8 cellular contexts compared by ENCODE assay signal in the genomic region with DNA sequence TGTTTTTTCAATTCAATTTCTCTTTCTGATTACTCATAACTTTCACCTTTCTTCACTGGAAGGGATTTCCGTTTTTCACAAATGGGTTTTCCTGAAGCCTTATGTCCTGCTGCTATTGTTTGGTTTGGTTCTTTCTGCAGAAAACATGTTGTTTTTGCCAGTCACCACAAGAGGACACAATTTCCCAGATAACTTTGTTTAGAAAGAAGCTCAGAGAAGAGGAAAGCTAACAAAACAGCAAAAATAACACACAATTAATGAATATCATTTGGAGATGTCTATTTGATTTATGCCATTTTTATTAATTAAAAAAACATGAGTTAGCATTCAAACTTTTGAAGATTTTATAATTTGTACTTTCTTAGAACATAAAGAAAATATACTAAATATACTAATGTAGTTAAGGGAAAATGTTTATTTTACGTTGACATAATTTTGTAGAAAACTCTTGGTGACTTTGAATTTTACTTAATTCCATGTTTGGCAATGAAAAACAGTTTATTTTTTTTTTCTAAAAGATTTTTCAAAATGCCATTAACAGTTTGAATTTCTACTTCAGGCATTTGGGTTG. TPM values are rescaled to one million over a fixed set of nuclear protein-coding genes. Genes with fewer than 3 reads are reported as not detected.
DNase-seq lines count a peak whose midpoint lies in the region; ATAC-seq and TF ChIP-seq lines count a peak whose summit lies in the region.

No MANE protein-coding gene starts in this region.

- H3K27ac ChIP-seq in cardiac muscle cell (no peak overlapping the region), OCI-LY1 (ENCODE audit: low read depth, low read length, poor library complexity, severe bottlenecking) (no peak overlapping the region), prostate gland (no peak overlapping the region)

- DNase-seq in cardiac muscle cell (ENCODE audit: low read depth in 1 of 2, low spot score in 1 of 2): peak; percentile 35 to 77
- DNase-seq in Right ventricle myocardium superior: no peak
- DNase-seq in epithelial cell of esophagus (ENCODE audit: low read depth): peak; percentile 56
- no peak for DNase-seq in type B pancreatic cell (ENCODE audit: extremely low spot score, unreplicated experiment)
- no peak for DNase-seq in T-helper 17 cell
- no peak for DNase-seq in prostate gland (ENCODE audit: low spot score)

- peaks cover 7% of the 10 kb centered on the region for H3K4me1 ChIP-seq in cardiac muscle cell (ENCODE audit: low read depth)
- H3K4me1 ChIP-seq in OCI-LY1 (ENCODE audit: insufficient read depth, low read length, severe bottlenecking): no peaks in the 10 kb centered on the region
- H3K4me1 ChIP-seq in prostate gland (replicated peaks): no peaks in the 10 kb centered on the region

- no peak for TF ChIP-seq POLR2A in prostate gland (IDR thresholded peaks at IDR 0.05)

- no peaks in the 10 kb centered on the region for H3F3A ChIP-seq in OCI-LY1 (ENCODE audit: insufficient read depth, low read length)

- H3K4me3 Mint-ChIP-seq in type B pancreatic cell (peak overlapping the region; percentile 35), T-helper 17 cell (no peak overlapping the region)

- H2AFZ ChIP-seq in OCI-LY1 (ENCODE audit: low read length): no peak overlapping the region

- 44% methylated on average over 2 of the region's 2 CpGs for WGBS in prostate gland

- H3K36me3 Mint-ChIP-seq in type B pancreatic cell (no peaks in the 10 kb centered on the region), T-helper 17 cell (ENCODE audit: low read depth) (no peaks in the 10 kb centered on the region)

- H4K20me1 ChIP-seq in OCI-LY1 (ENCODE audit: insufficient read depth, low read length): no peaks in the 10 kb centered on the region

- H3K4me2 ChIP-seq in OCI-LY1 (ENCODE audit: low read length): no peak overlapping the region

- H3K79me2 ChIP-seq in OCI-LY1 (ENCODE audit: insufficient read depth, low read length): no peaks in the 10 kb centered on the region

- intact Hi-C loops in Right ventricle myocardium superior (cut with DNase I): no loop called here
- intact Hi-C loops in prostate gland (cut with DNase I): no loop called here

- peaks cover 38% of the 10 kb centered on the region for H3K27me3 ChIP-seq in cardiac muscle cell
- H3K27me3 ChIP-seq in OCI-LY1 (ENCODE audit: insufficient read depth, low read length): no peaks in the 10 kb centered on the region
- H3K27me3 ChIP-seq in prostate gland (replicated peaks; ENCODE audit: insufficient read depth): peaks cover 8% of the 10 kb centered on the region

- no peaks in the 10 kb centered on the region for H3K9me3 Mint-ChIP-seq in type B pancreatic cell

- H3K9me3 ChIP-seq in cardiac muscle cell (ENCODE audit: low read depth) (no peaks in the 10 kb centered on the region), OCI-LY1 (ENCODE audit: low read length) (no peaks in the 10 kb centered on the region), T-helper 17 cell (ENCODE audit: control insufficient read depth, low read length, poor library complexity, severe bottlenecking) (no peaks in the 10 kb centered on the region), prostate gland (no peaks in the 10 kb centered on the region)

- H3K27me3 Mint-ChIP-seq in type B pancreatic cell: peaks cover 72% of the 10 kb centered on the region
- peaks cover 28% of the 10 kb centered on the region for H3K27me3 Mint-ChIP-seq in T-helper 17 cell

- H3K4me3 ChIP-seq in cardiac muscle cell (no peak overlapping the region), OCI-LY1 (ENCODE audit: low read depth, low read length, poor library complexity, severe bottlenecking) (no peak overlapping the region), epithelial cell of esophagus (ENCODE audit: low read length) (no peak overlapping the region), prostate gland (no peak overlapping the region)

- no peak overlapping the region for H3K27ac Mint-ChIP-seq in type B pancreatic cell
- no peak overlapping the region for H3K27ac Mint-ChIP-seq in T-helper 17 cell

- TF ChIP-seq CTCF in cardiac muscle cell (IDR thresholded peaks at IDR 0.05; ENCODE audit: low read depth, low read length) (peak; percentile 92), OCI-LY1 (IDR thresholded peaks at IDR 0.05; ENCODE audit: low read length) (peak; percentile 72), epithelial cell of esophagus (IDR thresholded peaks at IDR 0.05; ENCODE audit: insufficient read depth, low read depth, low read length, missing control alignments) (peak; percentile 89), type B pancreatic cell (conservative IDR thresholded peaks at IDR 0.05) (peak; percentile 85), prostate gland (IDR thresholded peaks at IDR 0.05) (peak in 2 of 4 experiments; percentile 9 to 15)

- H3K9me2 ChIP-seq in OCI-LY1 (ENCODE audit: low read depth, low read length): no peaks in the 10 kb centered on the region

- no peak overlapping the region for H3K9ac ChIP-seq in OCI-LY1 (ENCODE audit: low read length)

- H3K36me3 ChIP-seq in cardiac muscle cell: no peaks in the 10 kb centered on the region
- H3K36me3 ChIP-seq in OCI-LY1 (ENCODE audit: insufficient read depth, low read length): no peaks in the 10 kb centered on the region
- no peaks in the 10 kb centered on the region for H3K36me3 ChIP-seq in prostate gland

- peaks cover 14% of the 10 kb centered on the region for H3K4me1 Mint-ChIP-seq in type B pancreatic cell (ENCODE audit: unreplicated experiment)
- no peaks in the 10 kb centered on the region for H3K4me1 Mint-ChIP-seq in T-helper 17 cell

- no peak for ATAC-seq in Right ventricle myocardium superior (ENCODE audit: poor library complexity)
- ATAC-seq in T-helper 17 cell: no peak
- ATAC-seq in HG03039 (IDR thresholded peaks at IDR 0.05; ENCODE audit: unreplicated experiment): no peak

RNA-seq across cellular contexts. Expression of a gene that starts 4.7 kb away (rescaled TPM):
- total RNA-seq in cardiac muscle cell (43.5 and 44.6 TPM in 2 replicates), Right ventricle myocardium superior (1.4 TPM), type B pancreatic cell (ENCODE audit: low replicate concordance) (20.4 and 121 TPM in 2 replicates), T-helper 17 cell (not detected), prostate gland (1 to 10 TPM; 1.6 to 6.4 TPM)
- polyA plus RNA-seq in cardiac muscle cell: 21.4 and 21.9 TPM in 2 replicates

RNA-seq across cellular contexts. Expression of a gene that starts 23.1 kb away (rescaled TPM):
- total RNA-seq in cardiac muscle cell: not detected in 2 replicates
- not detected in 2 replicates for polyA plus RNA-seq in cardiac muscle cell
- total RNA-seq in Right ventricle myocardium superior: not detected
- not detected in 2 replicates for total RNA-seq in type B pancreatic cell (ENCODE audit: low replicate concordance)
- not detected for total RNA-seq in T-helper 17 cell
- total RNA-seq in prostate gland: not detected

Comparison
In these comparisons a context has a peak if more than half of its experiments do, and no peak if none do; other contexts are left out.
1. DNase-seq: peak in cardiac muscle cell (2 of 2) and epithelial cell of esophagus (single experiment); none in Right ventricle myocardium superior (single experiment), type B pancreatic cell (single experiment), T-helper 17 cell (0 of 3) and prostate gland (single experiment).